ENCODE assay signal across 16 cellular contexts in genomic region chr4:139242511-139243051, GRCh38. TPM values are rescaled to one million over a fixed set of nuclear protein-coding genes. Genes with fewer than 3 reads are reported as not detected.
DNase-seq lines count a peak whose midpoint lies in the region; ATAC-seq, FAIRE-seq and TF ChIP-seq lines count a peak whose summit lies in the region.
"Had no signal": no experiment of that assay in that cellular context is flagged by ENCODE, and none has a peak within 500 bp of the region (broad histone marks: within the 10 kb centered on the region; RNA-seq: fewer than 3 reads in every experiment).

No MANE protein-coding gene starts in this region.

- intact Hi-C loops in PC-3 (cut with micrococcal nuclease) (loop anchor here (2.0 kb wide), 1 partner anchor 52 kb away; no protein-coding TSS in a partner anchor), psoas muscle (cut with DNase I) (no loop called here), Right ventricle myocardium superior (cut with DNase I) (loop anchor here (2.0 kb wide), 1 partner anchor 32 kb away; no protein-coding TSS in a partner anchor)

- peaks cover 6% of the 10 kb centered on the region for H3F3A ChIP-seq in PC-3 (ENCODE audit: low read length, unreplicated experiment)

- peak overlapping the region; percentile 47 for H3K4me2 ChIP-seq in PC-3 (ENCODE audit: low read length)

- FAIRE-seq in GM12892 (lab: Jason Lieb, UNC) = no peak

- POLR2A ChIA-PET in PC-3 (lab: Charles Lee; ENCODE audit: unreplicated experiment) = no interaction called here

- H2AFZ ChIP-seq in PC-3 (ENCODE audit: low read length) = no peak overlapping the region

- H3K36me3 ChIP-seq in PC-3 (ENCODE audit: low read depth, low read length) = no peaks in the 10 kb centered on the region
- H3K36me3 ChIP-seq in psoas muscle (ENCODE audit: insufficient read depth in 1 of 2, low read depth in 1 of 2) = no peaks in the 10 kb centered on the region

- peaks cover 0 to 8% of the 10 kb centered on the region in 2 donors for H3K36me3 Mint-ChIP-seq in activated naive CD4-positive, alpha-beta T cell treated with anti-CD3 and anti-CD28 coated beads, Interleukin-2, amount 50 U/mL, for 72 hours

- H3K9me3 ChIP-seq in PC-3 (ENCODE audit: low read length) (no peaks in the 10 kb centered on the region), psoas muscle (no peaks in the 10 kb centered on the region)

- H4K20me1 ChIP-seq in PC-3 (ENCODE audit: low read length) = no peaks in the 10 kb centered on the region

- no peaks in the 10 kb centered on the region for H3K79me2 ChIP-seq in PC-3 (ENCODE audit: low read length)

- peaks cover 0 to 9% of the 10 kb centered on the region in 2 donors for H3K9me3 Mint-ChIP-seq in activated naive CD4-positive, alpha-beta T cell treated with anti-CD3 and anti-CD28 coated beads, Interleukin-2, amount 50 U/mL, for 72 hours

- ATAC-seq in PC-3 (peak; percentile 29), psoas muscle (no peak), Right ventricle myocardium superior (ENCODE audit: poor library complexity) (no peak)
- no peak for ATAC-seq in activated naive CD4-positive, alpha-beta T cell treated with anti-CD3 and anti-CD28 coated beads, Interleukin-2, amount 50 U/mL, for 72 hours

- peaks cover 41% of the 10 kb centered on the region for H3K4me1 ChIP-seq in PC-3 (ENCODE audit: insufficient read depth, low read length)
- peaks cover 15% of the 10 kb centered on the region for H3K4me1 ChIP-seq in psoas muscle

- peak overlapping the region; percentile 28 for H3K9ac ChIP-seq in PC-3 (ENCODE audit: low read length)

- TF ChIP-seq CTCF in PC-3 (conservative IDR thresholded peaks at IDR 0.05; ENCODE audit: low read depth, low read length) (no peak), psoas muscle (IDR thresholded peaks at IDR 0.05) (no peak)

- H3K4me3 ChIP-seq in PC-3 (ENCODE audit: low read length) (no peak overlapping the region), psoas muscle (no peak overlapping the region)
- H3K4me3 ChIP-seq: dorsolateral prefrontal cortex had no signal

- WGBS in psoas muscle, 3 donors = 77 to 85% (median 78%) methylated on average over 2 of the region's 2 CpGs

- CTCF ChIA-PET in PC-3 (lab: Charles Lee) = no interaction called here

- no peaks in the 10 kb centered on the region for H3K9me2 ChIP-seq in PC-3 (replicated peaks; ENCODE audit: low read length)

- DNase-seq in EL = peak; percentile 92
- DNase-seq in PC-3 = peak; percentile 83
- DNase-seq in dedifferentiated amniotic fluid mesenchymal stem cell (ENCODE audit: extremely low spot score) = peak; percentile 52
- no peak for DNase-seq in psoas muscle
- no peak for DNase-seq in Right ventricle myocardium superior
- no peak for DNase-seq in stimulated activated CD4-positive, alpha-beta T cell treated with anti-CD3 and anti-CD28 coated beads, Interleukin-2, amount 100 ng/mL, for 24 hours
- DNase-seq in GM12892 (ENCODE audit: insufficient read length) = no peak
- DNase-seq in activated naive CD4-positive, alpha-beta T cell treated with anti-CD3 and anti-CD28 coated beads, Interleukin-2, amount 50 U/mL, for 72 hours (ENCODE audit: low spot score in 2 of 2) = no peak
- DNase-seq: activated CD4-positive, alpha-beta T cell treated with anti-CD3 and anti-CD28 coated beads for 1 hour; activated effector memory CD4-positive, alpha-beta T cell treated with anti-CD3 and anti-CD28 coated beads, Interleukin-2, amount 50 U/mL, for 16 hours; dorsolateral prefrontal cortex; NCI-H2081 treated with DMSO at 0.1 percent for 48 hours; SHP77; stimulated activated CD4-positive, alpha-beta T cell treated with anti-CD3 and anti-CD28 coated beads, Interleukin-15, amount 100 ng/mL, for 24 hours; stimulated activated naive CD4-positive, alpha-beta T cell had no signal

- peak overlapping the region; percentile 88 for H3K27ac ChIP-seq in PC-3 (ENCODE audit: low read length)
- peak overlapping the region; percentile 86 for H3K27ac ChIP-seq in psoas muscle
- H3K27ac ChIP-seq: dorsolateral prefrontal cortex had no signal

- H3K27ac Mint-ChIP-seq in activated naive CD4-positive, alpha-beta T cell treated with anti-CD3 and anti-CD28 coated beads, Interleukin-2, amount 50 U/mL, for 72 hours = no peak overlapping the region

- no peak for TF ChIP-seq POLR2A in GM12892 (IDR thresholded peaks at IDR 0.05; ENCODE audit: low read depth, low read length)

- BruUV-seq in PC-3 (replicated peaks; lab: Mats Ljungman, UMichigan) = no TSS peak

- H3K27me3 ChIP-seq in PC-3 (ENCODE audit: low read length) (no peaks in the 10 kb centered on the region), psoas muscle (ENCODE audit: insufficient read depth in 3 of 3, low read length in 2 of 3) (no peaks in the 10 kb centered on the region)
- H3K27me3 ChIP-seq: dorsolateral prefrontal cortex had no signal

RNA-seq across cellular contexts. Expression of gene MGARP, which starts 37.4 kb away (rescaled TPM):
- total RNA-seq in PC-3 (2014; rRNA removed) (0.33 TPM in 1 of 2 replicates, not detected in the other), psoas muscle (1 to 10 TPM in 1 of 4 donors, under 1 TPM in 2, not detected in 1; 0.26 to 1.0 (median 0.34) TPM), Right ventricle myocardium superior (0.48 TPM)
- polyA plus RNA-seq in psoas muscle = 1 to 10 TPM in 1 of 3 donors, under 1 TPM in 2; 0.13 to 2.1 (median 0.27) TPM
- not detected for polyA plus RNA-seq in GM12892 (2012; ENCODE audit: missing spikeins)
- under 1 TPM; 0.27 to 0.31 TPM for total RNA-seq in activated naive CD4-positive, alpha-beta T cell treated with anti-CD3 and anti-CD28 coated beads, Interleukin-2, amount 50 U/mL, for 72 hours
- total RNA-seq: HT-29 had no signal

RNA-seq across cellular contexts. Expression of gene NAA15, which starts 58.7 kb away (rescaled TPM):
- 40.0 and 41.0 TPM in 2 replicates for total RNA-seq in PC-3 (2014; rRNA removed)
- 10 to 100 TPM; 31.9 to 53.7 (median 48.9) TPM for total RNA-seq in psoas muscle
- polyA plus RNA-seq in psoas muscle = 10 to 100 TPM; 17.2 to 43.0 (median 26.1) TPM
- 36.6 TPM for total RNA-seq in Right ventricle myocardium superior
- polyA plus RNA-seq in GM12892 (2012; ENCODE audit: missing spikeins) = 35.4 TPM
- total RNA-seq in activated naive CD4-positive, alpha-beta T cell treated with anti-CD3 and anti-CD28 coated beads, Interleukin-2, amount 50 U/mL, for 72 hours = 10 to 100 TPM; 71.0 to 86.6 TPM

RNA-seq across cellular contexts. Expression of gene NDUFC1, which starts 59.7 kb away (rescaled TPM):
- total RNA-seq in PC-3 (2014; rRNA removed) (62.2 and 92.9 TPM in 2 replicates), psoas muscle (100 to 1,000 TPM in 3 of 4 donors, 10 to 100 TPM in 1; 91.6 to 127 (median 111) TPM), Right ventricle myocardium superior (225 TPM)
- polyA plus RNA-seq in psoas muscle = 100 to 1,000 TPM in 2 of 3 donors, 10 to 100 TPM in 1; 77.8 to 143 (median 123) TPM
- 43.4 TPM for polyA plus RNA-seq in GM12892 (2012; ENCODE audit: missing spikeins)
- 10 to 100 TPM; 29.8 to 47.5 TPM for total RNA-seq in activated naive CD4-positive, alpha-beta T cell treated with anti-CD3 and anti-CD28 coated beads, Interleukin-2, amount 50 U/mL, for 72 hours

Comparison
In these comparisons a context has a peak if more than half of its experiments do, and no peak if none do; other contexts are left out.
1. DNase-seq: peak in EL (single experiment), PC-3 (single experiment) and dedifferentiated amniotic fluid mesenchymal stem cell (single experiment); none in psoas muscle (0 of 2), Right ventricle myocardium superior (single experiment), stimulated activated CD4-positive, alpha-beta T cell treated with anti-CD3 and anti-CD28 coated beads, Interleukin-2, amount 100 ng/mL, for 24 hours (0 of 2), GM12892 (single experiment) and activated naive CD4-positive, alpha-beta T cell treated with anti-CD3 and anti-CD28 coated beads, Interleukin-2, amount 50 U/mL, for 72 hours (0 of 2).
2. intact Hi-C loops: an anchor here in PC-3 (2.0 kb wide) and Right ventricle myocardium superior (2.0 kb wide); none called in psoas muscle.